In genomic region chr11:102599642-102600261, GRCh38 we compare ENCODE assay signal across 9 cellular contexts. TPM values are rescaled to one million over a fixed set of nuclear protein-coding genes. Genes with fewer than 3 reads are reported as not detected.
DNase-seq lines count a peak whose midpoint lies in the region; ATAC-seq and TF ChIP-seq lines count a peak whose summit lies in the region.
"Had no signal": no experiment of that assay in that cellular context is flagged by ENCODE, and none has a peak within 500 bp of the region (broad histone marks: within the 10 kb centered on the region; RNA-seq: fewer than 3 reads in every experiment).

No MANE protein-coding gene starts in this region.

- no peaks in the 10 kb centered on the region for H3K27me3 Mint-ChIP-seq in T-helper 1 cell treated with Interleukin-12 subunit alpha and Interleukin-12 subunit beta and Interleukin-4 antibody, amounts not matched to agents 30 μg/mL and 1 μg/mL, for 36 hours (ENCODE audit: low read depth)
- peaks cover 2% of the 10 kb centered on the region for H3K27me3 Mint-ChIP-seq in nephron progenitor cell (ENCODE audit: low read depth, poor library complexity)

- peaks cover 24% of the 10 kb centered on the region for H3K4me1 Mint-ChIP-seq in T-helper 1 cell treated with Interleukin-12 subunit alpha and Interleukin-12 subunit beta and Interleukin-4 antibody, amounts not matched to agents 30 μg/mL and 1 μg/mL, for 36 hours (ENCODE audit: low read depth)
- H3K4me1 Mint-ChIP-seq in nephron progenitor cell: no peaks in the 10 kb centered on the region

- peak overlapping the region; percentile 54 for H3K27ac ChIP-seq in AG04450 (ENCODE audit: low read depth, low read length)

- no peaks in the 10 kb centered on the region for H3K9me3 ChIP-seq in AG04450 (ENCODE audit: control insufficient read depth, insufficient read depth, low read length)
- H3K9me3 ChIP-seq: heart right ventricle had no signal

- H3K27me3 ChIP-seq in AG04450 (ENCODE audit: control insufficient read depth, insufficient read depth, low read length): no peaks in the 10 kb centered on the region
- H3K27me3 ChIP-seq: heart right ventricle had no signal

- peak; percentile 90 for ATAC-seq in GM19023 (IDR thresholded peaks at IDR 0.05; ENCODE audit: unreplicated experiment)
- peak; percentile 81 for ATAC-seq in HG03103 (IDR thresholded peaks at IDR 0.05; ENCODE audit: low read depth, unreplicated experiment)

- no peak for TF ChIP-seq CTCF in AG04450 (IDR thresholded peaks at IDR 0.05; ENCODE audit: low read depth, low read length)
- no peak for TF ChIP-seq CTCF in nephron progenitor cell (IDR thresholded peaks at IDR 0.05)

- no peak overlapping the region for H3K4me3 Mint-ChIP-seq in T-helper 1 cell treated with Interleukin-12 subunit alpha and Interleukin-12 subunit beta and Interleukin-4 antibody, amounts not matched to agents 30 μg/mL and 1 μg/mL, for 36 hours
- no peak overlapping the region for H3K4me3 Mint-ChIP-seq in nephron progenitor cell

- H3K27ac Mint-ChIP-seq in T-helper 1 cell treated with Interleukin-12 subunit alpha and Interleukin-12 subunit beta and Interleukin-4 antibody, amounts not matched to agents 30 μg/mL and 1 μg/mL, for 36 hours: peak overlapping the region; percentile 41
- no peak overlapping the region for H3K27ac Mint-ChIP-seq in nephron progenitor cell

- no peaks in the 10 kb centered on the region for H3K36me3 Mint-ChIP-seq in T-helper 1 cell treated with Interleukin-12 subunit alpha and Interleukin-12 subunit beta and Interleukin-4 antibody, amounts not matched to agents 30 μg/mL and 1 μg/mL, for 36 hours (ENCODE audit: low read depth)
- H3K36me3 Mint-ChIP-seq in nephron progenitor cell (ENCODE audit: low read depth): no peaks in the 10 kb centered on the region

- DNase-seq in AG04450 (ENCODE audit: low read depth, low spot score): peak; percentile 76
- peak; percentile 81 for DNase-seq in islet precursor cell
- DNase-seq in pons (ENCODE audit: low spot score): no peak
- no peak for DNase-seq in nephron progenitor cell
- DNase-seq in activated CD8-positive, alpha-beta memory T cell treated with anti-CD3 and anti-CD28 coated beads, Interleukin-2, amount 50 U/mL, for 48 hours: no peak
- DNase-seq: heart right ventricle had no signal

- POLR2A ChIA-PET in AG04450 (lab: Yijun Ruan, JAX): no interaction called here

- CTCF ChIA-PET in AG04450 (lab: Charles Lee): no interaction called here

- H3K4me3 ChIP-seq in AG04450 (ENCODE audit: low read depth, low read length): no peak overlapping the region
- H3K4me3 ChIP-seq: heart right ventricle had no signal

- H3K9me3 Mint-ChIP-seq in T-helper 1 cell treated with Interleukin-12 subunit alpha and Interleukin-12 subunit beta and Interleukin-4 antibody, amounts not matched to agents 30 μg/mL and 1 μg/mL, for 36 hours: no peaks in the 10 kb centered on the region
- peaks cover 5% of the 10 kb centered on the region for H3K9me3 Mint-ChIP-seq in nephron progenitor cell

RNA-seq across cellular contexts. Expression of gene MMP20, which starts 25.4 kb away (rescaled TPM):
- not detected in 2 replicates for polyA plus RNA-seq in AG04450 (2011; rRNA removed)
- not detected in 2 replicates for polyA minus RNA-seq in AG04450 (2011; rRNA and poly(A)+ RNA removed)
- polyA plus RNA-seq: heart right ventricle had no signal

Comparison
In these comparisons a context has a peak if more than half of its experiments do, and no peak if none do; other contexts are left out.
1. DNase-seq: peak in AG04450 (single experiment) and islet precursor cell (single experiment); none in pons (single experiment), nephron progenitor cell (single experiment) and activated CD8-positive, alpha-beta memory T cell treated with anti-CD3 and anti-CD28 coated beads, Interleukin-2, amount 50 U/mL, for 48 hours (single experiment).